8 cellular contexts compared by ENCODE assay signal in genomic region chr7:44082541-44083207, GRCh38. TPM values are rescaled to one million over a fixed set of nuclear protein-coding genes. Genes with fewer than 3 reads are reported as not detected.
DNase-seq lines count a peak whose midpoint lies in the region; ATAC-seq and TF ChIP-seq lines count a peak whose summit lies in the region.

No MANE protein-coding gene starts in this region.

- no peaks in the 10 kb centered on the region for H3K27me3 ChIP-seq in left lung

- peaks cover 34% of the 10 kb centered on the region for H3K4me1 Mint-ChIP-seq in activated CD4-positive, alpha-beta T cell treated with anti-CD3 and anti-CD28 coated beads, Interleukin-2, amount 10 ng/mL, durations not matched to agents 7 days and 5 days

- ATAC-seq in GM19351 (IDR thresholded peaks at IDR 0.05; ENCODE audit: unreplicated experiment) (peak; percentile 87), HG03520 (IDR thresholded peaks at IDR 0.05; ENCODE audit: unreplicated experiment) (peak; percentile 87), left lung (peak; percentile 97)

- peak overlapping the region; percentile 91 to 98 for H3K27ac ChIP-seq in left lung

- H3K27ac Mint-ChIP-seq in activated CD4-positive, alpha-beta T cell treated with anti-CD3 and anti-CD28 coated beads, Interleukin-2, amount 10 ng/mL, durations not matched to agents 7 days and 5 days, result peak overlapping the region; percentile 83

- H3K9me3 ChIP-seq in left lung, result no peaks in the 10 kb centered on the region

- H3K4me3 Mint-ChIP-seq in activated CD4-positive, alpha-beta T cell treated with anti-CD3 and anti-CD28 coated beads, Interleukin-2, amount 10 ng/mL, durations not matched to agents 7 days and 5 days, result peak overlapping the region; percentile 86

- intact Hi-C loops in left lung (cut with DNase I), result no loop called here

- peaks cover 7 to 21% of the 10 kb centered on the region in 2 donors for H3K4me1 ChIP-seq in left lung

- DNase-seq in C1 segment of cervical spinal cord (lab: John Stamatoyannopoulos, UW), result peak; percentile 78 to 99 (median 96)
- peak; percentile 96 for DNase-seq in NCI-H526 treated with DMSO at 0.1 percent for 48 hours (lab: John Stamatoyannopoulos, UW)
- DNase-seq in activated CD4-positive, alpha-beta T cell treated with anti-CD3 and anti-CD28 coated beads, Interleukin-2, amount 10 ng/mL, durations not matched to agents 7 days and 5 days, result peak; percentile 99
- DNase-seq in dedifferentiated amniotic fluid mesenchymal stem cell (ENCODE audit: extremely low spot score), result peak; percentile 99
- peak; percentile 99 to 100 for DNase-seq in left lung
- DNase-seq in stimulated activated CD4-positive, alpha-beta T cell treated with anti-CD3 and anti-CD28 coated beads, Interleukin-2, amount 100 ng/mL, for 4 hours (ENCODE audit: low read depth), result peak; percentile 98

- H3K9me3 Mint-ChIP-seq in activated CD4-positive, alpha-beta T cell treated with anti-CD3 and anti-CD28 coated beads, Interleukin-2, amount 10 ng/mL, durations not matched to agents 7 days and 5 days, result no peaks in the 10 kb centered on the region

- H3K27me3 Mint-ChIP-seq in activated CD4-positive, alpha-beta T cell treated with anti-CD3 and anti-CD28 coated beads, Interleukin-2, amount 10 ng/mL, durations not matched to agents 7 days and 5 days, result no peaks in the 10 kb centered on the region

- H3K4me3 ChIP-seq in left lung, result peak overlapping the region; percentile 60 to 85

- POLR2A ChIA-PET in activated CD4-positive, alpha-beta T cell treated with anti-CD3 and anti-CD28 coated beads, Interleukin-2, amount 10 ng/mL, durations not matched to agents 7 days and 5 days (lab: Charles Lee), result no interaction called here

- peaks cover 21% of the 10 kb centered on the region for H3K36me3 Mint-ChIP-seq in activated CD4-positive, alpha-beta T cell treated with anti-CD3 and anti-CD28 coated beads, Interleukin-2, amount 10 ng/mL, durations not matched to agents 7 days and 5 days (ENCODE audit: low read depth)

- peak in 1 of 2 donors; percentile 24 for TF ChIP-seq CTCF in left lung (IDR thresholded peaks at IDR 0.05)

- CTCF ChIA-PET in activated CD4-positive, alpha-beta T cell treated with anti-CD3 and anti-CD28 coated beads, Interleukin-2, amount 10 ng/mL, durations not matched to agents 7 days and 5 days (lab: Charles Lee), result no interaction called here

- peaks cover 0 to 31% of the 10 kb centered on the region in 2 donors for H3K36me3 ChIP-seq in left lung

RNA-seq across cellular contexts. Expression of gene POLM, which starts 0.3 kb away (rescaled TPM):
- total RNA-seq in activated CD4-positive, alpha-beta T cell treated with anti-CD3 and anti-CD28 coated beads, Interleukin-2, amount 10 ng/mL, durations not matched to agents 7 days and 5 days, result 10 to 100 TPM; 31.8 to 38.2 TPM
- total RNA-seq in left lung, result 10 to 100 TPM; 16.7 to 26.4 TPM

RNA-seq across cellular contexts. Expression of gene PGAM2, which starts 17.3 kb away (rescaled TPM):
- under 1 TPM in 1 of 2 experiments, not detected in 1; 0.32 TPM for total RNA-seq in activated CD4-positive, alpha-beta T cell treated with anti-CD3 and anti-CD28 coated beads, Interleukin-2, amount 10 ng/mL, durations not matched to agents 7 days and 5 days
- total RNA-seq in left lung, result under 1 TPM in 1 of 2 donors, not detected in 1; 0.79 TPM

RNA-seq across cellular contexts. Expression of gene AEBP1, which starts 21.5 kb away (rescaled TPM):
- total RNA-seq in activated CD4-positive, alpha-beta T cell treated with anti-CD3 and anti-CD28 coated beads, Interleukin-2, amount 10 ng/mL, durations not matched to agents 7 days and 5 days, result 1 to 10 TPM; 4.1 to 4.8 TPM
- 100 to 1,000 TPM; 167 to 195 TPM for total RNA-seq in left lung

RNA-seq across cellular contexts. Expression of gene DBNL, which starts 38.2 kb away (rescaled TPM):
- 100 to 1,000 TPM; 152 to 168 TPM for total RNA-seq in activated CD4-positive, alpha-beta T cell treated with anti-CD3 and anti-CD28 coated beads, Interleukin-2, amount 10 ng/mL, durations not matched to agents 7 days and 5 days
- 100 to 1,000 TPM in 1 of 2 donors, 10 to 100 TPM in 1; 93.3 to 119 TPM for total RNA-seq in left lung

RNA-seq across cellular contexts. Expression of gene POLD2, which starts 40.7 kb away (rescaled TPM):
- total RNA-seq in activated CD4-positive, alpha-beta T cell treated with anti-CD3 and anti-CD28 coated beads, Interleukin-2, amount 10 ng/mL, durations not matched to agents 7 days and 5 days, result 100 to 1,000 TPM; 117 to 128 TPM
- total RNA-seq in left lung, result 100 to 1,000 TPM in 1 of 2 donors, 10 to 100 TPM in 1; 68.3 to 115 TPM

Comparison
In these comparisons a context has a peak if more than half of its experiments do, and no peak if none do; other contexts are left out.
1. Peak in every context shown above with its lines: DNase-seq, ATAC-seq, H3K4me3 ChIP-seq and H3K27ac ChIP-seq.
2. RNA of gene AEBP1, which starts 21.5 kb away (total RNA-seq): 167 to 195 TPM in left lung; 4.1 to 4.8 TPM in activated CD4-positive, alpha-beta T cell treated with anti-CD3 and anti-CD28 coated beads, Interleukin-2, amount 10 ng/mL, durations not matched to agents 7 days and 5 days; every median in the first group is over 10 times any median in the second.